Comparison of ENCODE assay signal across 8 cellular contexts in genomic region chr10:26621889-26622681, GRCh38.
DNase-seq lines count a peak whose midpoint lies in the region; ATAC-seq and TF ChIP-seq lines count a peak whose summit lies in the region.

No MANE protein-coding gene starts in this region.

- no peak for TF ChIP-seq CTCF in GM12864 (IDR thresholded peaks at IDR 0.05; ENCODE audit: low read depth, low read length, missing control alignments)

- no peaks in the 10 kb centered on the region for H3K36me3 Mint-ChIP-seq in activated CD4-positive, alpha-beta T cell treated with anti-CD3 and anti-CD28 coated beads, Interleukin-2, amount 10 ng/mL, durations not matched to agents 24 days and 14 days (ENCODE audit: low read depth)
- H3K36me3 Mint-ChIP-seq in natural killer cell treated with Interleukin-12 subunit alpha and Interleukin-12 subunit beta and Interleukin-15 and Interleukin-18, amount 100 ng/mL, for 72 hours, result no peaks in the 10 kb centered on the region

- ATAC-seq in HG03432 (IDR thresholded peaks at IDR 0.05; ENCODE audit: unreplicated experiment), result peak; percentile 79
- ATAC-seq in esophagus mucosa, result peak; percentile 99
- ATAC-seq in natural killer cell treated with Interleukin-12 subunit alpha and Interleukin-12 subunit beta and Interleukin-15 and Interleukin-18, amount 100 ng/mL, for 72 hours, result peak; percentile 68 to 76
- no peak for ATAC-seq in HG03280 (IDR thresholded peaks at IDR 0.05; ENCODE audit: unreplicated experiment)

- intact Hi-C loops in activated CD4-positive, alpha-beta T cell treated with anti-CD3 and anti-CD28 coated beads, Interleukin-2, amount 10 ng/mL, durations not matched to agents 24 days and 14 days (cut with micrococcal nuclease), result no loop called here

- H3K4me3 ChIP-seq in GM12864 (ENCODE audit: low read depth, low read length), result peak overlapping the region; percentile 35

- DNase-seq in GM12864 (ENCODE audit: low read depth), result no peak
- DNase-seq in activated CD4-positive, alpha-beta T cell treated with anti-CD3 and anti-CD28 coated beads, Interleukin-2, amount 10 ng/mL, durations not matched to agents 24 days and 14 days, result peak; percentile 60
- no peak for DNase-seq in natural killer cell treated with Interleukin-12 subunit alpha and Interleukin-12 subunit beta and Interleukin-15 and Interleukin-18, amount 100 ng/mL, for 72 hours (ENCODE audit: low spot score)
- no peak for DNase-seq in NCI-H82 (lab: John Stamatoyannopoulos, UW)
- DNase-seq in central memory CD4-positive, alpha-beta T cell, result no peak

- peaks cover 4% of the 10 kb centered on the region for H3K4me1 Mint-ChIP-seq in activated CD4-positive, alpha-beta T cell treated with anti-CD3 and anti-CD28 coated beads, Interleukin-2, amount 10 ng/mL, durations not matched to agents 24 days and 14 days
- no peaks in the 10 kb centered on the region for H3K4me1 Mint-ChIP-seq in natural killer cell treated with Interleukin-12 subunit alpha and Interleukin-12 subunit beta and Interleukin-15 and Interleukin-18, amount 100 ng/mL, for 72 hours (ENCODE audit: low read depth in 2 of 2)

- H3K4me3 Mint-ChIP-seq in activated CD4-positive, alpha-beta T cell treated with anti-CD3 and anti-CD28 coated beads, Interleukin-2, amount 10 ng/mL, durations not matched to agents 24 days and 14 days, result peak overlapping the region; percentile 39
- H3K4me3 Mint-ChIP-seq in natural killer cell treated with Interleukin-12 subunit alpha and Interleukin-12 subunit beta and Interleukin-15 and Interleukin-18, amount 100 ng/mL, for 72 hours, result no peak overlapping the region

- H3K9me3 Mint-ChIP-seq in activated CD4-positive, alpha-beta T cell treated with anti-CD3 and anti-CD28 coated beads, Interleukin-2, amount 10 ng/mL, durations not matched to agents 24 days and 14 days, result no peaks in the 10 kb centered on the region
- no peaks in the 10 kb centered on the region for H3K9me3 Mint-ChIP-seq in natural killer cell treated with Interleukin-12 subunit alpha and Interleukin-12 subunit beta and Interleukin-15 and Interleukin-18, amount 100 ng/mL, for 72 hours

- no peak overlapping the region for H3K27ac Mint-ChIP-seq in activated CD4-positive, alpha-beta T cell treated with anti-CD3 and anti-CD28 coated beads, Interleukin-2, amount 10 ng/mL, durations not matched to agents 24 days and 14 days
- H3K27ac Mint-ChIP-seq in natural killer cell treated with Interleukin-12 subunit alpha and Interleukin-12 subunit beta and Interleukin-15 and Interleukin-18, amount 100 ng/mL, for 72 hours, result no peak overlapping the region

- H3K27me3 Mint-ChIP-seq in activated CD4-positive, alpha-beta T cell treated with anti-CD3 and anti-CD28 coated beads, Interleukin-2, amount 10 ng/mL, durations not matched to agents 24 days and 14 days, result peaks cover 41% of the 10 kb centered on the region
- peaks cover 23 to 36% of the 10 kb centered on the region in 2 donors for H3K27me3 Mint-ChIP-seq in natural killer cell treated with Interleukin-12 subunit alpha and Interleukin-12 subunit beta and Interleukin-15 and Interleukin-18, amount 100 ng/mL, for 72 hours
